9 cellular contexts compared by ENCODE assay signal in genomic region chr7:122803323-122803722, GRCh38.
DNase-seq lines count a peak whose midpoint lies in the region; ATAC-seq and TF ChIP-seq lines count a peak whose summit lies in the region.
"Had no signal": no experiment of that assay in that cellular context is flagged by ENCODE, and none has a peak within 500 bp of the region (broad histone marks: within the 10 kb centered on the region; RNA-seq: fewer than 3 reads in every experiment).

No MANE protein-coding gene starts in this region.

- intact Hi-C loops in left ventricle myocardium superior (cut with micrococcal nuclease), result no loop called here
- intact Hi-C loops in thyroid gland (cut with DNase I), result loop anchor here (10.0 kb wide), 1 partner anchor 351 kb away; no protein-coding TSS in a partner anchor

- TF ChIP-seq CTCF in thyroid gland (IDR thresholded peaks at IDR 0.05), result peak in 4 of 6 experiments; percentile 23 to 70 (median 58)

- H3K36me3 ChIP-seq in SK-N-MC (ENCODE audit: insufficient read depth, low read length) (no peaks in the 10 kb centered on the region), thyroid gland (no peaks in the 10 kb centered on the region)
- H3K36me3 ChIP-seq: BLaER1 treated with 17β-estradiol and CSF1 and Interleukin-3, amounts not matched to agents 10 nM and 100 nM had no signal

- ATAC-seq in left ventricle myocardium superior, result peak; percentile 50
- no peak for ATAC-seq in GM18873 (IDR thresholded peaks at IDR 0.05; ENCODE audit: low FRiP score, unreplicated experiment)

- H3K9me3 ChIP-seq in SK-N-MC (ENCODE audit: low read depth, low read length) (no peaks in the 10 kb centered on the region), thyroid gland (no peaks in the 10 kb centered on the region)
- H3K9me3 ChIP-seq: BLaER1 treated with 17β-estradiol and CSF1 and Interleukin-3, amounts not matched to agents 10 nM and 100 nM had no signal

- H3K27me3 ChIP-seq in thyroid gland, result no peaks in the 10 kb centered on the region
- H3K27me3 ChIP-seq: BLaER1 treated with 17β-estradiol and CSF1 and Interleukin-3, amounts not matched to agents 10 nM and 100 nM had no signal

- peaks cover 0 to 2% of the 10 kb centered on the region in 2 donors for H3K4me1 ChIP-seq in thyroid gland

- DNase-seq in NCI-H82 (lab: John Stamatoyannopoulos, UW) (peak; percentile 35), NCI-H82 treated with DMSO at 0.1 percent for 48 hours (lab: John Stamatoyannopoulos, UW; ENCODE audit: unreplicated experiment) (no peak), SK-N-MC (ENCODE audit: low read depth, low spot score) (no peak), left ventricle myocardium superior (no peak), thyroid gland (peak in 1 of 2 donors; percentile 28), CD1c-positive myeloid dendritic cell (ENCODE audit: extremely low spot score) (no peak), T1000 (lab: John Stamatoyannopoulos, UW) (no peak)

- H3K4me3 ChIP-seq in SK-N-MC, result peak overlapping the region; percentile 44; the same call in 1 of the 2 replicates
- H3K4me3 ChIP-seq in thyroid gland (replicated peaks in 1 of 3), result no peak overlapping the region
- H3K4me3 ChIP-seq: BLaER1 treated with 17β-estradiol and CSF1 and Interleukin-3, amounts not matched to agents 10 nM and 100 nM had no signal

- peak overlapping the region; percentile 88 for H3K27ac ChIP-seq in SK-N-MC
- H3K27ac ChIP-seq in thyroid gland, result peak overlapping the region in 1 of 3 donors; percentile 11
- H3K27ac ChIP-seq: BLaER1 treated with 17β-estradiol and CSF1 and Interleukin-3, amounts not matched to agents 10 nM and 100 nM had no signal

- 38 to 39% methylated on average over 2 of the region's 2 CpGs for WGBS in thyroid gland, 2 donors

- no peak overlapping the region for H3K9ac ChIP-seq in SK-N-MC (ENCODE audit: insufficient read length)
- H3K9ac ChIP-seq: BLaER1 treated with 17β-estradiol and CSF1 and Interleukin-3, amounts not matched to agents 10 nM and 100 nM had no signal

- no peak for TF ChIP-seq POLR2A in thyroid gland (IDR thresholded peaks at IDR 0.05)
